Comparison of ENCODE assay signal across 3 cellular contexts in the genomic region with DNA sequence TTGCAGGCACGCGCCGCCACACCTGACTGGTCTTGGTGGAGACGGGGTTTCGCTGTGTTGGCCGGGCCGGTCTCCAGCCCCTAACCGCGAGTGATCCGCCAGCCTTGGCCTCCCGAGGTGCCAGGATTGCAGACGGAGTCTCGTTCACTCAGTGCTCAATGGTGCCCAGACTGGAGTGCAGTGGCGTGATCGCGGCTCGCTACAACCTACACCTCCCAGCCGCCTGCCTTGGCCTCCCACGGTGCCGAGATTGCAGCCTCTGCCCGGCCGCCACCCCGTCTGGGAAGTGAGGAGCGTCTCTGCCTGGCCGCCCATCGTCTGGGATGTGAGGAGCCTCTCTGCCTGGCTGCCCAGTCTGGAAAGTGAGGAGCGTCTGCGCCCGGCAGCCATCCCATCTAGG. TPM values are rescaled to one million over a fixed set of nuclear protein-coding genes. Genes with fewer than 3 reads are reported as not detected.
"Had no signal": no experiment of that assay in that cellular context is flagged by ENCODE, and none has a peak within 500 bp of the region (broad histone marks: within the 10 kb centered on the region; RNA-seq: fewer than 3 reads in every experiment).

No MANE protein-coding gene starts in this region.

RNA-seq across cellular contexts. Expression of a gene that starts 30.4 kb away (rescaled TPM):
- total RNA-seq: activated CD4-positive, alpha-beta memory T cell treated with anti-CD3 and anti-CD28 coated beads for 36 hours; activated CD4-positive, alpha-beta T cell treated with anti-CD3 and anti-CD28 coated beads, Interleukin-2, amount 10 ng/mL, durations not matched to agents 24 days and 14 days; activated CD8-positive, alpha-beta T cell treated with anti-CD3 and anti-CD28 coated beads for 36 hours had no signal
